In genomic region chr4:27861381-27861787, GRCh38 we compare ENCODE assay signal across 9 cellular contexts.
DNase-seq lines count a peak whose midpoint lies in the region; ATAC-seq, FAIRE-seq and TF ChIP-seq lines count a peak whose summit lies in the region.
"Had no signal": no experiment of that assay in that cellular context is flagged by ENCODE, and none has a peak within 500 bp of the region (broad histone marks: within the 10 kb centered on the region; RNA-seq: fewer than 3 reads in every experiment).

No MANE protein-coding gene starts in this region.

- no peak for DNase-seq in GM06990 (ENCODE audit: extremely low read depth, insufficient read length)
- peak; percentile 61 to 75 for DNase-seq in NCI-H2081 (lab: John Stamatoyannopoulos, UW)
- DNase-seq in choroid plexus epithelial cell (ENCODE audit: low read depth): peak; percentile 75
- no peak for DNase-seq in GM12892 (ENCODE audit: insufficient read length)
- DNase-seq: activated naive CD4-positive, alpha-beta T cell treated with anti-CD3 and anti-CD28 coated beads, Interleukin-2, amount 50 U/mL, for 16 hours had no signal

- TF ChIP-seq CTCF in GM06990 (IDR thresholded peaks at IDR 0.05; ENCODE audit: insufficient read depth, low read length, poor library complexity, severe bottlenecking) (peak; percentile 11), choroid plexus epithelial cell (conservative IDR thresholded peaks at IDR 0.05; ENCODE audit: low read depth, low read length) (peak; percentile 80), nephron (IDR thresholded peaks at IDR 0.05; ENCODE audit: unreplicated experiment in 3 of 3) (peak; percentile 30 to 53 (median 35))

- H3K36me3 ChIP-seq in GM06990 (ENCODE audit: control insufficient read depth, insufficient read depth, low read length): no peaks in the 10 kb centered on the region

- H3K27me3 ChIP-seq in GM06990 (replicated peaks; ENCODE audit: control insufficient read depth, insufficient read depth, low read length): no peaks in the 10 kb centered on the region

- H3K4me3 ChIP-seq in GM06990 (replicated peaks; ENCODE audit: low read depth, low read length) (no peak overlapping the region), choroid plexus epithelial cell (ENCODE audit: low read depth, low read length) (no peak overlapping the region)

- no peak overlapping the region for H3K4me3 Mint-ChIP-seq in nephron

- no peak for TF ChIP-seq POLR2A in GM12892 (IDR thresholded peaks at IDR 0.05; ENCODE audit: low read depth, low read length)

- ATAC-seq in GM21529 (IDR thresholded peaks at IDR 0.05; ENCODE audit: unreplicated experiment): no peak
- ATAC-seq in GM18858 (IDR thresholded peaks at IDR 0.05; ENCODE audit: unreplicated experiment): no peak
- no peak for ATAC-seq in GM21786 (IDR thresholded peaks at IDR 0.05; ENCODE audit: unreplicated experiment)

- no peak overlapping the region for H3K27ac Mint-ChIP-seq in nephron

- FAIRE-seq in GM12892 (lab: Jason Lieb, UNC): no peak

- no peaks in the 10 kb centered on the region for H3K9me3 Mint-ChIP-seq in nephron

- no peaks in the 10 kb centered on the region for H3K4me1 Mint-ChIP-seq in nephron

- H3K36me3 Mint-ChIP-seq in nephron (ENCODE audit: low read depth): no peaks in the 10 kb centered on the region

- H3K27me3 Mint-ChIP-seq in nephron (ENCODE audit: low read depth): no peaks in the 10 kb centered on the region

Comparison
In these comparisons a context has a peak if more than half of its experiments do, and no peak if none do; other contexts are left out.
1. DNase-seq: peak in NCI-H2081 (2 of 2) and choroid plexus epithelial cell (single experiment); none in GM06990 (single experiment) and GM12892 (single experiment).
2. CTCF ChIP-seq: peak in every context shown above with its lines; median percentile 80 in choroid plexus epithelial cell; 35 in nephron; 11 in GM06990.